Comparison of ENCODE assay signal across 15 cellular contexts in the genomic region with DNA sequence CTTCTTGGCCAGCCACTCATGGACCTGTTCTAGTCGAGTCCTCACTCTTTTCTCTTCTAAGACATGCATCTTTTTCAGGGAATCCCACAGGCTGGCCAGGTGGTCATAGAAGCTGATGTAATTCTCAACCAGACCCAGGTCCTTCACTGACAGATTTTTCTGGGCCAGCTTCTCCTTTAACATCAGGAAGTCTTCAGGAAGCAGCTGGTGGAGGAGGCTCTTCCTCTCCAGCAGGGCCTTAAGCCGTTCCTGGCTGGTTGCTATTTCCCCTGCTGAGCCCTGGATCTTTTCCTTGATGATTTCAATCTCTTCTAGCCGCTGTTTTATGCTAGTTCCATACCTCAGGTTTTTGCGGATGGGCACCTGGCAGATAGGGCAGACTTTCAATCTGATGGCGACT.
DNase-seq lines count a peak whose midpoint lies in the region; ATAC-seq and TF ChIP-seq lines count a peak whose summit lies in the region.
"Had no signal": no experiment of that assay in that cellular context is flagged by ENCODE, and none has a peak within 500 bp of the region (broad histone marks: within the 10 kb centered on the region; RNA-seq: fewer than 3 reads in every experiment).

No MANE protein-coding gene starts in this region.

- CTCF ChIA-PET in activated naive CD4-positive, alpha-beta T cell treated with anti-CD3 and anti-CD28 coated beads, Interleukin-2, amount 10 ng/mL, durations not matched to agents 7 days and 5 days (lab: Charles Lee): interaction anchor here (0.7 kb wide), 1 partner anchor 122 kb away, joined by 3 read pairs; no protein-coding TSS in a partner anchor

- peaks cover 100% of the 10 kb centered on the region for H3K36me3 ChIP-seq in neutrophil

- no peak for DNase-seq in activated naive CD4-positive, alpha-beta T cell treated with anti-CD3 and anti-CD28 coated beads, Interleukin-2, amount 10 ng/mL, durations not matched to agents 7 days and 5 days
- DNase-seq in activated naive CD4-positive, alpha-beta T cell treated with Interleukin-2 at 50 U/mL for 16 hours: no peak
- DNase-seq in KBM-7 (peak; percentile 63), cerebellar cortex (ENCODE audit: low spot score) (peak; percentile 26), SHP77 (lab: John Stamatoyannopoulos, UW) (no peak), NCI-H2196 (lab: John Stamatoyannopoulos, UW; ENCODE audit: unreplicated experiment) (no peak)
- DNase-seq: amygdala, head of caudate nucleus, NCI-H1092, NCI-H748 treated with DMSO at 0.1 percent for 48 hours had no signal

- in situ Hi-C loops in KBM-7 (cut with MboI; ENCODE audit: low pct_unique_long_range_greater_than_20kb, low sequenced_read_pairs): no loop called here

- H3K27ac Mint-ChIP-seq in activated naive CD4-positive, alpha-beta T cell treated with anti-CD3 and anti-CD28 coated beads, Interleukin-2, amount 10 ng/mL, durations not matched to agents 7 days and 5 days: peak overlapping the region; percentile 22
- H3K27ac Mint-ChIP-seq: progenitor cell of endocrine pancreas had no signal

- no peaks in the 10 kb centered on the region for H3K9me3 Mint-ChIP-seq in activated naive CD4-positive, alpha-beta T cell treated with anti-CD3 and anti-CD28 coated beads, Interleukin-2, amount 10 ng/mL, durations not matched to agents 7 days and 5 days

- H3K4me1 Mint-ChIP-seq in activated naive CD4-positive, alpha-beta T cell treated with anti-CD3 and anti-CD28 coated beads, Interleukin-2, amount 10 ng/mL, durations not matched to agents 7 days and 5 days: peaks cover 2% of the 10 kb centered on the region

- H3K27me3 ChIP-seq in neutrophil: no peaks in the 10 kb centered on the region
- H3K27me3 ChIP-seq: vagina had no signal

- H3K27me3 Mint-ChIP-seq in activated naive CD4-positive, alpha-beta T cell treated with anti-CD3 and anti-CD28 coated beads, Interleukin-2, amount 10 ng/mL, durations not matched to agents 7 days and 5 days: no peaks in the 10 kb centered on the region
- H3K27me3 Mint-ChIP-seq: progenitor cell of endocrine pancreas had no signal

- no peaks in the 10 kb centered on the region for H3K9me3 ChIP-seq in neutrophil
- H3K9me3 ChIP-seq: vagina had no signal

- H3K4me3 Mint-ChIP-seq in activated naive CD4-positive, alpha-beta T cell treated with anti-CD3 and anti-CD28 coated beads, Interleukin-2, amount 10 ng/mL, durations not matched to agents 7 days and 5 days: no peak overlapping the region

- H3K27ac ChIP-seq in neutrophil: peak overlapping the region; percentile 35
- H3K27ac ChIP-seq: vagina had no signal

- no peak for TF ChIP-seq CTCF in neutrophil (IDR thresholded peaks at IDR 0.05)

- H3K36me3 Mint-ChIP-seq in activated naive CD4-positive, alpha-beta T cell treated with anti-CD3 and anti-CD28 coated beads, Interleukin-2, amount 10 ng/mL, durations not matched to agents 7 days and 5 days: peaks cover 56% of the 10 kb centered on the region

- no peak overlapping the region for H3K4me3 ChIP-seq in neutrophil (ENCODE audit: low read depth in 1 of 2, low read length in 1 of 2)
- H3K4me3 ChIP-seq: vagina had no signal

- ATAC-seq in GM18861 (IDR thresholded peaks at IDR 0.05; ENCODE audit: unreplicated experiment): no peak
- ATAC-seq: Panc1 had no signal

- H3K4me1 ChIP-seq in neutrophil (ENCODE audit: control insufficient read depth in 1 of 2, insufficient read depth in 1 of 2, low read depth in 1 of 2, low read length in 1 of 2): no peaks in the 10 kb centered on the region

Comparison
In these comparisons a context has a peak if more than half of its experiments do, and no peak if none do; other contexts are left out.
1. DNase-seq: peak in KBM-7 (single experiment) and cerebellar cortex (single experiment); none in activated naive CD4-positive, alpha-beta T cell treated with anti-CD3 and anti-CD28 coated beads, Interleukin-2, amount 10 ng/mL, durations not matched to agents 7 days and 5 days (single experiment), activated naive CD4-positive, alpha-beta T cell treated with Interleukin-2 at 50 U/mL for 16 hours (single experiment), SHP77 (0 of 2) and NCI-H2196 (single experiment).